ENCODE assay signal across 10 cellular contexts in genomic region chr22:38213319-38214247, GRCh38. TPM values are rescaled to one million over a fixed set of nuclear protein-coding genes. Genes with fewer than 3 reads are reported as not detected.
DNase-seq lines count a peak whose midpoint lies in the region; FAIRE-seq and TF ChIP-seq lines count a peak whose summit lies in the region.
"Had no signal": no experiment of that assay in that cellular context is flagged by ENCODE, and none has a peak within 500 bp of the region (broad histone marks: within the 10 kb centered on the region; RNA-seq: fewer than 3 reads in every experiment).

No MANE protein-coding gene starts in this region.

- no peaks in the 10 kb centered on the region for H3K9me3 Mint-ChIP-seq in activated CD4-positive, alpha-beta memory T cell treated with anti-CD3 and anti-CD28 coated beads for 36 hours
- H3K9me3 Mint-ChIP-seq in activated CD4-positive, alpha-beta memory T cell treated with anti-CD3 and anti-CD28 coated beads, Interleukin-2, amount 10 ng/mL, durations not matched to agents 7 days and 5 days, result no peaks in the 10 kb centered on the region
- no peaks in the 10 kb centered on the region for H3K9me3 Mint-ChIP-seq in activated CD4-positive, alpha-beta T cell treated with anti-CD3 and anti-CD28 coated beads, Interleukin-2, amount 10 ng/mL, durations not matched to agents 24 days and 14 days

- dilution Hi-C loops in keratinocyte (cut with MboI; ENCODE audit: extremely low pct_ligation_motif_present, low sequenced_read_pairs), result no loop called here

- no peak overlapping the region for H3K27ac ChIP-seq in keratinocyte (ENCODE audit: control insufficient read depth, insufficient read depth, low read length)
- H3K27ac ChIP-seq in suprapubic skin, result peak overlapping the region; percentile 49
- H3K27ac ChIP-seq: thyroid gland had no signal

- peaks cover 6% of the 10 kb centered on the region for H4K20me1 ChIP-seq in keratinocyte (ENCODE audit: control insufficient read depth, extremely low read depth, insufficient read depth, low read length)

- peaks cover 23% of the 10 kb centered on the region for H3K4me1 ChIP-seq in keratinocyte (ENCODE audit: control insufficient read depth, extremely low read depth, insufficient read depth, low read length)
- peaks cover 25% of the 10 kb centered on the region for H3K4me1 ChIP-seq in suprapubic skin

- no peak overlapping the region for H2AFZ ChIP-seq in keratinocyte (ENCODE audit: control insufficient read depth, low read length)

- intact Hi-C loops in activated CD4-positive, alpha-beta memory T cell treated with anti-CD3 and anti-CD28 coated beads for 36 hours (cut with micrococcal nuclease), result no loop called here
- intact Hi-C loops in activated CD4-positive, alpha-beta T cell treated with anti-CD3 and anti-CD28 coated beads, Interleukin-2, amount 10 ng/mL, durations not matched to agents 24 days and 14 days (cut with micrococcal nuclease), result no loop called here

- peaks cover 36% of the 10 kb centered on the region for H3K79me2 ChIP-seq in keratinocyte (ENCODE audit: control insufficient read depth, insufficient read depth, low read length)

- H3K9me3 ChIP-seq in keratinocyte (ENCODE audit: control insufficient read depth, low read depth, low read length), result no peaks in the 10 kb centered on the region
- H3K9me3 ChIP-seq in suprapubic skin, result no peaks in the 10 kb centered on the region
- H3K9me3 ChIP-seq: A549, thyroid gland had no signal

- DNase-seq in activated CD4-positive, alpha-beta memory T cell treated with anti-CD3 and anti-CD28 coated beads for 36 hours, result no peak
- DNase-seq in activated CD4-positive, alpha-beta memory T cell treated with anti-CD3 and anti-CD28 coated beads, Interleukin-2, amount 10 ng/mL, durations not matched to agents 7 days and 5 days, result no peak
- DNase-seq in SKM-1 (lab: John Stamatoyannopoulos, UW; ENCODE audit: unreplicated experiment) (peak; percentile 40), keratinocyte (ENCODE audit: low read depth, low spot score) (no peak), suprapubic skin (ENCODE audit: low spot score in 2 of 2) (no peak), KG1 (lab: John Stamatoyannopoulos, UW) (no peak), ecto neural progenitor cell (ENCODE audit: low spot score) (no peak)
- no peak for DNase-seq in activated CD4-positive, alpha-beta T cell treated with anti-CD3 and anti-CD28 coated beads, Interleukin-2, amount 10 ng/mL, durations not matched to agents 24 days and 14 days

- H3K4me3 ChIP-seq in keratinocyte (ENCODE audit: control insufficient read depth in 2 of 3, extremely low read depth in 1 of 3, insufficient read depth in 2 of 3, low read depth in 1 of 3, low read length in 3 of 3), result no peak overlapping the region
- H3K4me3 ChIP-seq in suprapubic skin, result peak overlapping the region; percentile 28
- H3K4me3 ChIP-seq: A549, thyroid gland had no signal

- TF ChIP-seq CTCF in keratinocyte (optimal IDR thresholded peaks at IDR 0.05 in 1 of 3, IDR thresholded peaks at IDR 0.05 in 1 of 3, conservative IDR thresholded peaks at IDR 0.05 in 1 of 3; ENCODE audit: extremely low read depth in 1 of 3, insufficient read depth in 2 of 3, low read length in 3 of 3) (no peak), suprapubic skin (IDR thresholded peaks at IDR 0.05) (no peak)

- H3K36me3 Mint-ChIP-seq in activated CD4-positive, alpha-beta memory T cell treated with anti-CD3 and anti-CD28 coated beads for 36 hours, result peaks cover 8% of the 10 kb centered on the region
- H3K36me3 Mint-ChIP-seq in activated CD4-positive, alpha-beta memory T cell treated with anti-CD3 and anti-CD28 coated beads, Interleukin-2, amount 10 ng/mL, durations not matched to agents 7 days and 5 days (ENCODE audit: low read depth), result peaks cover 24% of the 10 kb centered on the region
- peaks cover 19% of the 10 kb centered on the region for H3K36me3 Mint-ChIP-seq in activated CD4-positive, alpha-beta T cell treated with anti-CD3 and anti-CD28 coated beads, Interleukin-2, amount 10 ng/mL, durations not matched to agents 24 days and 14 days (ENCODE audit: low read depth)

- no peaks in the 10 kb centered on the region for H3K27me3 Mint-ChIP-seq in activated CD4-positive, alpha-beta memory T cell treated with anti-CD3 and anti-CD28 coated beads for 36 hours
- H3K27me3 Mint-ChIP-seq in activated CD4-positive, alpha-beta memory T cell treated with anti-CD3 and anti-CD28 coated beads, Interleukin-2, amount 10 ng/mL, durations not matched to agents 7 days and 5 days, result no peaks in the 10 kb centered on the region
- no peaks in the 10 kb centered on the region for H3K27me3 Mint-ChIP-seq in activated CD4-positive, alpha-beta T cell treated with anti-CD3 and anti-CD28 coated beads, Interleukin-2, amount 10 ng/mL, durations not matched to agents 24 days and 14 days

- peak overlapping the region; percentile 15 for H3K9ac ChIP-seq in keratinocyte (ENCODE audit: control insufficient read depth, extremely low read depth, insufficient read depth, low read length)

- CTCF ChIA-PET in activated CD4-positive, alpha-beta memory T cell treated with anti-CD3 and anti-CD28 coated beads for 36 hours (lab: Charles Lee), result interaction anchor here (0.6 to 1.2 kb wide), 3 partner anchors 99 to 267 kb away, joined by 3 to 5 read pairs (median 4); no protein-coding TSS in a partner anchor
- CTCF ChIA-PET in activated CD4-positive, alpha-beta memory T cell treated with anti-CD3 and anti-CD28 coated beads, Interleukin-2, amount 10 ng/mL, durations not matched to agents 7 days and 5 days (lab: Charles Lee), result interaction anchor here (0.9 to 1.5 kb wide), 3 partner anchors 10 to 53 kb away, joined by 3 to 7 read pairs (median 4); partner anchors contain the start of gene MAFF

- H3K4me1 Mint-ChIP-seq in activated CD4-positive, alpha-beta memory T cell treated with anti-CD3 and anti-CD28 coated beads for 36 hours (ENCODE audit: low read depth), result peaks cover 41% of the 10 kb centered on the region
- H3K4me1 Mint-ChIP-seq in activated CD4-positive, alpha-beta memory T cell treated with anti-CD3 and anti-CD28 coated beads, Interleukin-2, amount 10 ng/mL, durations not matched to agents 7 days and 5 days, result peaks cover 45% of the 10 kb centered on the region
- peaks cover 23% of the 10 kb centered on the region for H3K4me1 Mint-ChIP-seq in activated CD4-positive, alpha-beta T cell treated with anti-CD3 and anti-CD28 coated beads, Interleukin-2, amount 10 ng/mL, durations not matched to agents 24 days and 14 days

- no peak overlapping the region for H3K4me3 Mint-ChIP-seq in activated CD4-positive, alpha-beta memory T cell treated with anti-CD3 and anti-CD28 coated beads for 36 hours
- no peak overlapping the region for H3K4me3 Mint-ChIP-seq in activated CD4-positive, alpha-beta memory T cell treated with anti-CD3 and anti-CD28 coated beads, Interleukin-2, amount 10 ng/mL, durations not matched to agents 7 days and 5 days
- H3K4me3 Mint-ChIP-seq in activated CD4-positive, alpha-beta T cell treated with anti-CD3 and anti-CD28 coated beads, Interleukin-2, amount 10 ng/mL, durations not matched to agents 24 days and 14 days, result no peak overlapping the region

- H3K9me1 ChIP-seq in keratinocyte (ENCODE audit: control insufficient read depth, extremely low read depth, insufficient read depth, low read length), result peaks cover 2% of the 10 kb centered on the region

- H3K27ac Mint-ChIP-seq in activated CD4-positive, alpha-beta memory T cell treated with anti-CD3 and anti-CD28 coated beads for 36 hours, result peak overlapping the region; percentile 57
- H3K27ac Mint-ChIP-seq in activated CD4-positive, alpha-beta memory T cell treated with anti-CD3 and anti-CD28 coated beads, Interleukin-2, amount 10 ng/mL, durations not matched to agents 7 days and 5 days, result no peak overlapping the region
- no peak overlapping the region for H3K27ac Mint-ChIP-seq in activated CD4-positive, alpha-beta T cell treated with anti-CD3 and anti-CD28 coated beads, Interleukin-2, amount 10 ng/mL, durations not matched to agents 24 days and 14 days

- H3K36me3 ChIP-seq in keratinocyte (ENCODE audit: control insufficient read depth in 2 of 2, extremely low read depth in 1 of 2, insufficient read depth in 2 of 2, low read length in 2 of 2) (peaks cover 26 to 27% of the 10 kb centered on the region in 2 experiments), suprapubic skin (peaks cover 3% of the 10 kb centered on the region)
- H3K36me3 ChIP-seq: thyroid gland had no signal

- no peak for TF ChIP-seq POLR2A in suprapubic skin (IDR thresholded peaks at IDR 0.05)

- H3K27me3 ChIP-seq in keratinocyte (ENCODE audit: control insufficient read depth, extremely low read depth, insufficient read depth, low read length) (no peaks in the 10 kb centered on the region), suprapubic skin (no peaks in the 10 kb centered on the region)
- H3K27me3 ChIP-seq: thyroid gland had no signal

- FAIRE-seq in keratinocyte (lab: Jason Lieb, UNC), result peak; percentile 36
- FAIRE-seq: A549 had no signal

- POLR2A ChIA-PET in activated CD4-positive, alpha-beta memory T cell treated with anti-CD3 and anti-CD28 coated beads for 36 hours (lab: Charles Lee), result interaction anchor here (2.0 kb wide), 1 partner anchor 10 kb away, joined by 10 read pairs; no protein-coding TSS in a partner anchor
- POLR2A ChIA-PET in activated CD4-positive, alpha-beta memory T cell treated with anti-CD3 and anti-CD28 coated beads, Interleukin-2, amount 10 ng/mL, durations not matched to agents 7 days and 5 days (lab: Charles Lee), result interaction anchor here (1.2 to 7.0 kb wide), 4 partner anchors 9 to 37 kb away, joined by 3 to 63 read pairs (median 4); partner anchors contain the start of genes MAFF and PLA2G6

- whole genome bisulfite sequencing in suprapubic skin, result 83% methylated on average over 7 of the region's 10 CpGs

- TF ChIP-seq EP300 in suprapubic skin (IDR thresholded peaks at IDR 0.05), result no peak

- H3K4me2 ChIP-seq in keratinocyte (ENCODE audit: control insufficient read depth, extremely low read depth, insufficient read depth, low read depth, low read length), result peak overlapping the region; percentile 27
- H3K4me2 ChIP-seq: A549 had no signal

RNA-seq across cellular contexts. Expression of gene MAFF, which starts 11.8 kb away (rescaled TPM):
- 10 to 100 TPM; 15.5 to 15.9 TPM for total RNA-seq in activated CD4-positive, alpha-beta memory T cell treated with anti-CD3 and anti-CD28 coated beads for 36 hours
- total RNA-seq in activated CD4-positive, alpha-beta memory T cell treated with anti-CD3 and anti-CD28 coated beads, Interleukin-2, amount 10 ng/mL, durations not matched to agents 7 days and 5 days, result 10 to 100 TPM; 15.3 to 16.4 TPM
- 8.6 to 10.5 TPM (median 10.5 TPM) in 3 replicates for polyA plus RNA-seq in keratinocyte
- polyA plus RNA-seq in keratinocyte (2011; ENCODE audit: low read depth), result 29.6 TPM
- 7.0 and 9.8 TPM in 2 replicates for polyA plus RNA-seq in keratinocyte (2011; cell fraction: cytosol; rRNA removed)
- polyA plus RNA-seq in keratinocyte (2011; cell fraction: nucleus; rRNA removed), result 12.7 and 15.8 TPM in 2 replicates
- polyA plus RNA-seq in keratinocyte (2012; ENCODE audit: low replicate concordance), result 12.2 and 74.2 TPM in 2 replicates
- 3.1 to 3.9 TPM (median 3.5 TPM) in 3 replicates for polyA minus RNA-seq in keratinocyte
- 12.3 TPM for polyA minus RNA-seq in keratinocyte (2011; cell fraction: cytosol; rRNA and poly(A)+ RNA removed)
- polyA minus RNA-seq in keratinocyte (2011; cell fraction: nucleus; rRNA and poly(A)+ RNA removed), result 8.0 and 8.1 TPM in 2 replicates
- 10 to 100 TPM; 27.3 to 70.1 (median 52.8) TPM for total RNA-seq in suprapubic skin
- 12.6 and 12.8 TPM in 2 replicates for total RNA-seq in activated CD4-positive, alpha-beta T cell treated with anti-CD3 and anti-CD28 coated beads, Interleukin-2, amount 10 ng/mL, durations not matched to agents 24 days and 14 days

RNA-seq across cellular contexts. Expression of gene PLA2G6, which starts 32.0 kb away (rescaled TPM):
- total RNA-seq in activated CD4-positive, alpha-beta memory T cell treated with anti-CD3 and anti-CD28 coated beads for 36 hours, result 10 to 100 TPM; 63.7 to 69.5 TPM
- total RNA-seq in activated CD4-positive, alpha-beta memory T cell treated with anti-CD3 and anti-CD28 coated beads, Interleukin-2, amount 10 ng/mL, durations not matched to agents 7 days and 5 days, result 10 to 100 TPM; 80.7 to 85.7 TPM
- polyA plus RNA-seq in keratinocyte, result 4.6 to 12.1 TPM (median 5.2 TPM) in 3 replicates
- 1.6 TPM for polyA plus RNA-seq in keratinocyte (2011; ENCODE audit: low read depth)
- 1.4 and 2.3 TPM in 2 replicates for polyA plus RNA-seq in keratinocyte (2011; cell fraction: cytosol; rRNA removed)
- 34.0 and 40.8 TPM in 2 replicates for polyA plus RNA-seq in keratinocyte (2011; cell fraction: nucleus; rRNA removed)
- 3.2 and 9.8 TPM in 2 replicates for polyA plus RNA-seq in keratinocyte (2012; ENCODE audit: low replicate concordance)
- 4.4 to 20.7 TPM (median 14.4 TPM) in 3 replicates for polyA minus RNA-seq in keratinocyte
- 5.0 TPM for polyA minus RNA-seq in keratinocyte (2011; cell fraction: cytosol; rRNA and poly(A)+ RNA removed)
- polyA minus RNA-seq in keratinocyte (2011; cell fraction: nucleus; rRNA and poly(A)+ RNA removed), result 16.8 and 27.8 TPM in 2 replicates
- 100 to 1,000 TPM in 1 of 4 donors, 10 to 100 TPM in 3; 49.7 to 178 (median 92.9) TPM for total RNA-seq in suprapubic skin
- 34.3 and 43.2 TPM in 2 replicates for total RNA-seq in activated CD4-positive, alpha-beta T cell treated with anti-CD3 and anti-CD28 coated beads, Interleukin-2, amount 10 ng/mL, durations not matched to agents 24 days and 14 days

RNA-seq across cellular contexts. Expression of gene TMEM184B, which starts 59.2 kb away (rescaled TPM):
- 10 to 100 TPM; 24.4 to 26.6 TPM for total RNA-seq in activated CD4-positive, alpha-beta memory T cell treated with anti-CD3 and anti-CD28 coated beads for 36 hours
- 10 to 100 TPM; 45.9 to 49.3 TPM for total RNA-seq in activated CD4-positive, alpha-beta memory T cell treated with anti-CD3 and anti-CD28 coated beads, Interleukin-2, amount 10 ng/mL, durations not matched to agents 7 days and 5 days
- polyA plus RNA-seq in keratinocyte, result 12.8 to 47.3 TPM (median 18.8 TPM) in 3 replicates
- polyA plus RNA-seq in keratinocyte (2011; ENCODE audit: low read depth), result 3.8 TPM
- polyA plus RNA-seq in keratinocyte (2011; cell fraction: cytosol; rRNA removed), result 25.0 and 37.5 TPM in 2 replicates
- polyA plus RNA-seq in keratinocyte (2011; cell fraction: nucleus; rRNA removed), result 52.2 and 66.1 TPM in 2 replicates
- polyA plus RNA-seq in keratinocyte (2012; ENCODE audit: low replicate concordance), result 27.6 and 57.4 TPM in 2 replicates
- 25.2 to 78.0 TPM (median 29.0 TPM) in 3 replicates for polyA minus RNA-seq in keratinocyte
- polyA minus RNA-seq in keratinocyte (2011; cell fraction: cytosol; rRNA and poly(A)+ RNA removed), result 72.3 TPM
- 35.3 and 44.1 TPM in 2 replicates for polyA minus RNA-seq in keratinocyte (2011; cell fraction: nucleus; rRNA and poly(A)+ RNA removed)
- total RNA-seq in suprapubic skin, result 10 to 100 TPM; 41.5 to 54.9 (median 46.0) TPM
- total RNA-seq in activated CD4-positive, alpha-beta T cell treated with anti-CD3 and anti-CD28 coated beads, Interleukin-2, amount 10 ng/mL, durations not matched to agents 24 days and 14 days, result 31.9 and 33.1 TPM in 2 replicates
